ENCODE assay signal across 1 cellular context in genomic region chrX:11666180-11666579, GRCh38.
TF ChIP-seq lines count a peak whose summit lies in the region.

No MANE protein-coding gene starts in this region.

TF ChIP-seq in GM23338, 12 proteins besides CTCF, POLR2A, EP300 and RAD21 (continued from another document):
- TF ChIP-seq REST (IDR thresholded peaks at IDR 0.05; ENCODE audit: unreplicated experiment): no peak
- no peak for TF ChIP-seq EZH2phosphoT487 (IDR thresholded peaks at IDR 0.05; ENCODE audit: unreplicated experiment)
